Comparison of ENCODE assay signal across 1 cellular context in the genomic region with DNA sequence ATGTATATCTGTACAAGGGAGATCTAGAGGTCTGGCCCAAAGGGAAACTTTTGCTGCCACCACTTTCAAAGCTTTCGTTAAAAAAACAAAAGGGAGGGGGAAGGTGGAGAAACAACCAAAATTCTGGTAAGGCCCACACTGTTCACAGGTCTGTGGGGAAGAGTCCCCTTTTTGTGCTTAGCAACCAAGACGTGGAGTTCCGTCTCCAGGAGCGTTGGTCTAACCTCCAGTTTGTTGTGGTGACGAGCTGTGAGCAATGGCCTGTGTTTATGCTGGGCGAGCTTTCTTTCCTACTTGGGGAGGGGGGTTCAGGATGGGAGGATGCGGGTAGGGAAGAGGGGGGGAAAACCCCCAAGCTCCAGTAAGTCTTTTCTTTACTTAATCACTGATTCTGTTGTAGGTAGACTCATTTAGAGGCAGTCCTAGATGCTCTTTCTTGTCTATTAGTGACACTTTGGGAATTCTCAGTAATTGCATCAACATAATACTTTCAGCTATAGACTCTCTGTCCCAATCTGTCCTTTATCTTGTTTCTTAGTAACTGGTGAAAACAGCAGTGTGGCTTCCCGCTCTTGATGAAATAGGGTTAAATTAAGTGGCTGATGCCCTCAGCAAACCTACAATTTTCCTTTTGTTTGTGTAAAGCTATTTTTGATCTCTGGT.
A peak's percentile ranks its signal among the peaks of the same experiment; 100 is the strongest.
TF ChIP-seq lines count a peak whose summit lies in the region.

No MANE protein-coding gene starts in this region.

TF ChIP-seq in H1, 55 proteins besides CTCF, POLR2A, EP300 and RAD21:
- TF ChIP-seq HDAC2 (IDR thresholded peaks at IDR 0.05; ENCODE audit: borderline replicate concordance in 1 of 2, low read depth in 2 of 2, low read length in 2 of 2) (no peak), SAP30 (IDR thresholded peaks at IDR 0.05; ENCODE audit: insufficient read depth, insufficient replicate concordance, low read length) (peak; percentile 3), ATF2 (IDR thresholded peaks at IDR 0.05; ENCODE audit: low read length) (no peak), NANOG (IDR thresholded peaks at IDR 0.05; ENCODE audit: insufficient read depth, low read depth, low read length, poor library complexity, severe bottlenecking) (no peak), CHD2 (IDR thresholded peaks at IDR 0.05; ENCODE audit: low read length) (no peak)
